In genomic region chr1:248194117-248194516, GRCh38 we compare ENCODE assay signal across 43 cellular contexts. TPM values are rescaled to one million over a fixed set of nuclear protein-coding genes. Genes with fewer than 3 reads are reported as not detected.
"Had no signal": no experiment of that assay in that cellular context is flagged by ENCODE, and none has a peak within 500 bp of the region (broad histone marks: within the 10 kb centered on the region; RNA-seq: fewer than 3 reads in every experiment).

No MANE protein-coding gene starts in this region.

- H3K27me3 ChIP-seq: adrenal gland, ascending aorta, body of pancreas, brain microvascular endothelial cell, breast epithelium, cardiac muscle cell had no signal

- H3K27me3 Mint-ChIP-seq: activated naive CD4-positive, alpha-beta T cell treated with anti-CD3 and anti-CD28 coated beads, Interleukin-2, amount 10 ng/mL, durations not matched to agents 7 days and 5 days; activated naive CD8-positive, alpha-beta T cell; activated naive CD8-positive, alpha-beta T cell treated with anti-CD3 and anti-CD28 coated beads for 36 hours; activated naive CD8-positive, alpha-beta T cell treated with anti-CD3 and anti-CD28 coated beads, Interleukin-2, amount 10 ng/mL, durations not matched to agents 7 days and 5 days; activated naive CD8-positive, alpha-beta T cell treated with anti-CD3 and anti-CD28 coated beads, Interleukin-2, amount 50 U/mL, for 24 hours; activated T-cell treated with anti-CD3 and anti-CD28 coated beads, Interleukin-2, amount 50 U/mL, for 24 hours; brain; central memory CD8-positive, alpha-beta T cell had no signal

- H3K36me3 Mint-ChIP-seq: activated naive CD4-positive, alpha-beta T cell treated with anti-CD3 and anti-CD28 coated beads, Interleukin-2, amount 10 ng/mL, durations not matched to agents 7 days and 5 days; activated naive CD4-positive, alpha-beta T cell treated with anti-CD3 and anti-CD28 coated beads, Interleukin-2, amount 50 U/mL, for 24 hours; activated naive CD8-positive, alpha-beta T cell; activated naive CD8-positive, alpha-beta T cell treated with anti-CD3 and anti-CD28 coated beads for 36 hours; activated naive CD8-positive, alpha-beta T cell treated with anti-CD3 and anti-CD28 coated beads, Interleukin-2, amount 10 ng/mL, durations not matched to agents 7 days and 5 days; brain had no signal

- DNase-seq: activated effector memory CD4-positive, alpha-beta T cell treated with anti-CD3 and anti-CD28 coated beads, Interleukin-2, amount 50 U/mL, for 16 hours; activated effector memory CD4-positive, alpha-beta T cell treated with Interleukin-2 at 50 U/mL for 16 hours; activated gamma-delta T cell; activated gamma-delta T cell treated with Interleukin-2 at 50 U/mL for 16 hours; activated naive CD4-positive, alpha-beta T cell; activated naive CD4-positive, alpha-beta T cell treated with anti-CD3 and anti-CD28 coated beads for 36 hours; activated naive CD4-positive, alpha-beta T cell treated with anti-CD3 and anti-CD28 coated beads, Interleukin-2, amount 10 ng/mL, durations not matched to agents 7 days and 5 days; activated naive CD4-positive, alpha-beta T cell treated with anti-CD3 and anti-CD28 coated beads, Interleukin-2, amount 50 U/mL, for 16 hours; activated naive CD4-positive, alpha-beta T cell treated with Interleukin-2 at 50 U/mL for 16 hours; activated naive CD8-positive, alpha-beta T cell treated with anti-CD3 and anti-CD28 coated beads for 36 hours; activated naive CD8-positive, alpha-beta T cell treated with anti-CD3 and anti-CD28 coated beads, Interleukin-2, amount 10 ng/mL, durations not matched to agents 7 days and 5 days; activated naive CD8-positive, alpha-beta T cell treated with anti-CD3 and anti-CD28 coated beads, Interleukin-2, amount 50 U/mL, for 24 hours; activated T-cell treated with anti-CD3 and anti-CD28 coated beads, Interleukin-2, amount 50 U/mL, for 24 hours; activated T-cell treated with anti-CD3 and anti-CD28 coated beads, Interleukin-2, amount 50 U/mL, for 4 hours; activated T-cell treated with anti-CD3 and anti-CD28 coated beads, Interleukin-2, amount 50 U/mL, for 48 hours; activated T-cell treated with anti-CD3 and anti-CD28 coated beads, Interleukin-2, amount 50 U/mL, for 72 hours; adrenal gland; amniotic stem cell; amygdala; anterior cingulate cortex; aorta; body of pancreas; brain microvascular endothelial cell; caudate nucleus; central memory CD4-positive, alpha-beta T cell; cerebellar nuclear complex had no signal

- H3K4me3 ChIP-seq: adrenal gland, ascending aorta, body of pancreas, breast epithelium, cardiac muscle cell had no signal

- H3K4me3 Mint-ChIP-seq: activated naive CD4-positive, alpha-beta T cell treated with anti-CD3 and anti-CD28 coated beads for 36 hours; activated naive CD4-positive, alpha-beta T cell treated with anti-CD3 and anti-CD28 coated beads, Interleukin-2, amount 10 ng/mL, durations not matched to agents 7 days and 5 days; activated naive CD4-positive, alpha-beta T cell treated with anti-CD3 and anti-CD28 coated beads, Interleukin-2, amount 50 U/mL, for 24 hours; activated naive CD8-positive, alpha-beta T cell; activated naive CD8-positive, alpha-beta T cell treated with anti-CD3 and anti-CD28 coated beads for 36 hours; activated naive CD8-positive, alpha-beta T cell treated with anti-CD3 and anti-CD28 coated beads, Interleukin-2, amount 10 ng/mL, durations not matched to agents 7 days and 5 days; activated naive CD8-positive, alpha-beta T cell treated with anti-CD3 and anti-CD28 coated beads, Interleukin-2, amount 50 U/mL, for 24 hours; activated T-cell treated with anti-CD3 and anti-CD28 coated beads, Interleukin-2, amount 50 U/mL, for 24 hours; activated T-cell treated with anti-CD3 and anti-CD28 coated beads, Interleukin-2, amount 50 U/mL, for 4 hours; activated T-cell treated with anti-CD3 and anti-CD28 coated beads, Interleukin-2, amount 50 U/mL, for 72 hours; activated T-helper 1 cell treated with anti-CD3 and anti-CD28 coated beads, Interleukin-12 subunit alpha, Interleukin-12 subunit beta, Interleukin-2, Interleukin-4 antibody, amounts not matched to agents 30 ng/mL and 10 ng/mL and 1 ng/mL, durations not matched to agents 14 hours and 24 hours and 36 hours; activated T-helper 17 cell treated with anti-CD3 and anti-CD28 coated beads, Interleukin-2, amount 50 U/mL, for 72 hours; brain; central memory CD8-positive, alpha-beta T cell had no signal

- H3K4me1 Mint-ChIP-seq: activated naive CD4-positive, alpha-beta T cell treated with anti-CD3 and anti-CD28 coated beads, Interleukin-2, amount 10 ng/mL, durations not matched to agents 7 days and 5 days; activated naive CD4-positive, alpha-beta T cell treated with anti-CD3 and anti-CD28 coated beads, Interleukin-2, amount 50 U/mL, for 24 hours; activated naive CD8-positive, alpha-beta T cell treated with anti-CD3 and anti-CD28 coated beads for 36 hours; activated naive CD8-positive, alpha-beta T cell treated with anti-CD3 and anti-CD28 coated beads, Interleukin-2, amount 10 ng/mL, durations not matched to agents 7 days and 5 days; activated naive CD8-positive, alpha-beta T cell treated with anti-CD3 and anti-CD28 coated beads, Interleukin-2, amount 50 U/mL, for 24 hours; activated T-helper 17 cell treated with anti-CD3 and anti-CD28 coated beads, Interleukin-2, amount 50 U/mL, for 72 hours; brain; central memory CD8-positive, alpha-beta T cell had no signal

- H3K9me3 ChIP-seq: adrenal gland, ascending aorta, breast epithelium had no signal

- H3K27ac Mint-ChIP-seq: activated naive CD4-positive, alpha-beta T cell treated with anti-CD3 and anti-CD28 coated beads for 36 hours; activated naive CD4-positive, alpha-beta T cell treated with anti-CD3 and anti-CD28 coated beads, Interleukin-2, amount 10 ng/mL, durations not matched to agents 7 days and 5 days; activated naive CD4-positive, alpha-beta T cell treated with anti-CD3 and anti-CD28 coated beads, Interleukin-2, amount 50 U/mL, for 24 hours; activated naive CD4-positive, alpha-beta T cell treated with anti-CD3 and anti-CD28 coated beads, Interleukin-2, amount 50 U/mL, for 72 hours; activated naive CD8-positive, alpha-beta T cell; activated naive CD8-positive, alpha-beta T cell treated with anti-CD3 and anti-CD28 coated beads for 36 hours; activated naive CD8-positive, alpha-beta T cell treated with anti-CD3 and anti-CD28 coated beads, Interleukin-2, amount 10 ng/mL, durations not matched to agents 7 days and 5 days; activated naive CD8-positive, alpha-beta T cell treated with anti-CD3 and anti-CD28 coated beads, Interleukin-2, amount 50 U/mL, for 24 hours; activated T-cell treated with anti-CD3 and anti-CD28 coated beads, Interleukin-2, amount 50 U/mL, for 24 hours; activated T-cell treated with anti-CD3 and anti-CD28 coated beads, Interleukin-2, amount 50 U/mL, for 72 hours; activated T-helper 1 cell treated with anti-CD3 and anti-CD28 coated beads, Interleukin-12 subunit alpha, Interleukin-12 subunit beta, Interleukin-2, Interleukin-4 antibody, amounts not matched to agents 30 ng/mL and 10 ng/mL and 1 ng/mL, durations not matched to agents 14 hours and 24 hours and 36 hours; activated T-helper 17 cell treated with anti-CD3 and anti-CD28 coated beads, Interleukin-2, amount 50 U/mL, for 72 hours; activated T-helper 2 cell treated with anti-CD3 and anti-CD28 coated beads, Interferon-gamma antibody, Interleukin-2, Interleukin-4, amounts not matched to agents 10 μg/mL and 5 μg/mL and 100 μg/mL, durations not matched to agents 14 hours and 24 hours and 36 hours; brain had no signal

- H3K27ac ChIP-seq: adrenal gland, ascending aorta, body of pancreas, brain microvascular endothelial cell, breast epithelium, cardiac muscle cell had no signal

- H3K4me1 ChIP-seq: adrenal gland, ascending aorta, body of pancreas, breast epithelium had no signal

- ATAC-seq: activated naive CD4-positive, alpha-beta T cell treated with anti-CD3 and anti-CD28 coated beads, Interleukin-2, amount 50 U/mL, for 72 hours; activated naive CD8-positive, alpha-beta T cell treated with anti-CD3 and anti-CD28 coated beads, Interleukin-2, amount 50 U/mL, for 24 hours; activated T-cell treated with anti-CD3 and anti-CD28 coated beads, Interleukin-2, amount 50 U/mL, for 4 hours; activated T-cell treated with anti-CD3 and anti-CD28 coated beads, Interleukin-2, amount 50 U/mL, for 72 hours; activated T-helper 17 cell treated with anti-CD3 and anti-CD28 coated beads, Interleukin-2, amount 50 U/mL, for 72 hours; body of pancreas had no signal

- FAIRE-seq: astrocyte had no signal

- H3K36me3 ChIP-seq: adrenal gland, ascending aorta, brain microvascular endothelial cell, breast epithelium, cardiac muscle cell had no signal

RNA-seq across cellular contexts. Expression of gene OR2M3, which starts 2.9 kb away (rescaled TPM):
- total RNA-seq: activated naive CD4-positive, alpha-beta T cell treated with anti-CD3 and anti-CD28 coated beads for 36 hours; activated naive CD4-positive, alpha-beta T cell treated with anti-CD3 and anti-CD28 coated beads, Interleukin-2, amount 50 U/mL, for 72 hours; activated naive CD8-positive, alpha-beta T cell treated with anti-CD3 and anti-CD28 coated beads for 36 hours; activated naive CD8-positive, alpha-beta T cell treated with anti-CD3 and anti-CD28 coated beads, Interleukin-2, amount 10 ng/mL, durations not matched to agents 7 days and 5 days; activated T-cell treated with anti-CD3 and anti-CD28 coated beads, Interleukin-2, amount 50 U/mL, for 4 hours; activated T-cell treated with anti-CD3 and anti-CD28 coated beads, Interleukin-2, amount 50 U/mL, for 72 hours; activated T-helper 1 cell treated with anti-CD3 and anti-CD28 coated beads, Interleukin-12 subunit alpha, Interleukin-12 subunit beta, Interleukin-2, Interleukin-4 antibody, amounts not matched to agents 30 ng/mL and 10 ng/mL and 1 ng/mL, durations not matched to agents 14 hours and 24 hours and 36 hours; activated T-helper 17 cell treated with anti-CD3 and anti-CD28 coated beads, Interleukin-2, amount 50 U/mL, for 72 hours; activated T-helper 2 cell treated with anti-CD3 and anti-CD28 coated beads, Interferon-gamma antibody, Interleukin-2, Interleukin-4, amounts not matched to agents 10 μg/mL and 5 μg/mL and 100 μg/mL, durations not matched to agents 14 hours and 24 hours and 36 hours; aorta; ascending aorta; astrocyte; body of pancreas; cardiac muscle cell; cardiac septum; chondrocyte had no signal
- polyA plus RNA-seq: adipose tissue, adrenal gland, aorta, cardiac muscle cell had no signal

RNA-seq across cellular contexts. Expression of gene OR2M2, which starts 19.5 kb away (rescaled TPM):
- total RNA-seq: activated naive CD4-positive, alpha-beta T cell treated with anti-CD3 and anti-CD28 coated beads for 36 hours; activated naive CD4-positive, alpha-beta T cell treated with anti-CD3 and anti-CD28 coated beads, Interleukin-2, amount 50 U/mL, for 72 hours; activated naive CD8-positive, alpha-beta T cell treated with anti-CD3 and anti-CD28 coated beads for 36 hours; activated naive CD8-positive, alpha-beta T cell treated with anti-CD3 and anti-CD28 coated beads, Interleukin-2, amount 10 ng/mL, durations not matched to agents 7 days and 5 days; activated T-cell treated with anti-CD3 and anti-CD28 coated beads, Interleukin-2, amount 50 U/mL, for 4 hours; activated T-cell treated with anti-CD3 and anti-CD28 coated beads, Interleukin-2, amount 50 U/mL, for 72 hours; activated T-helper 1 cell treated with anti-CD3 and anti-CD28 coated beads, Interleukin-12 subunit alpha, Interleukin-12 subunit beta, Interleukin-2, Interleukin-4 antibody, amounts not matched to agents 30 ng/mL and 10 ng/mL and 1 ng/mL, durations not matched to agents 14 hours and 24 hours and 36 hours; activated T-helper 17 cell treated with anti-CD3 and anti-CD28 coated beads, Interleukin-2, amount 50 U/mL, for 72 hours; activated T-helper 2 cell treated with anti-CD3 and anti-CD28 coated beads, Interferon-gamma antibody, Interleukin-2, Interleukin-4, amounts not matched to agents 10 μg/mL and 5 μg/mL and 100 μg/mL, durations not matched to agents 14 hours and 24 hours and 36 hours; aorta; ascending aorta; astrocyte; body of pancreas; breast epithelium; bronchial epithelial cell; cardiac muscle cell; cardiac septum; chondrocyte had no signal
- polyA plus RNA-seq: adipose tissue, adrenal gland, aorta, cardiac muscle cell had no signal

RNA-seq across cellular contexts. Expression of gene OR2M4, which starts 37.1 kb away (rescaled TPM):
- total RNA-seq: activated naive CD4-positive, alpha-beta T cell treated with anti-CD3 and anti-CD28 coated beads for 36 hours; activated naive CD4-positive, alpha-beta T cell treated with anti-CD3 and anti-CD28 coated beads, Interleukin-2, amount 50 U/mL, for 72 hours; activated naive CD8-positive, alpha-beta T cell treated with anti-CD3 and anti-CD28 coated beads for 36 hours; activated naive CD8-positive, alpha-beta T cell treated with anti-CD3 and anti-CD28 coated beads, Interleukin-2, amount 10 ng/mL, durations not matched to agents 7 days and 5 days; activated T-cell treated with anti-CD3 and anti-CD28 coated beads, Interleukin-2, amount 50 U/mL, for 4 hours; activated T-cell treated with anti-CD3 and anti-CD28 coated beads, Interleukin-2, amount 50 U/mL, for 72 hours; activated T-helper 1 cell treated with anti-CD3 and anti-CD28 coated beads, Interleukin-12 subunit alpha, Interleukin-12 subunit beta, Interleukin-2, Interleukin-4 antibody, amounts not matched to agents 30 ng/mL and 10 ng/mL and 1 ng/mL, durations not matched to agents 14 hours and 24 hours and 36 hours; activated T-helper 17 cell treated with anti-CD3 and anti-CD28 coated beads, Interleukin-2, amount 50 U/mL, for 72 hours; activated T-helper 2 cell treated with anti-CD3 and anti-CD28 coated beads, Interferon-gamma antibody, Interleukin-2, Interleukin-4, amounts not matched to agents 10 μg/mL and 5 μg/mL and 100 μg/mL, durations not matched to agents 14 hours and 24 hours and 36 hours; adrenal gland; aorta; ascending aorta; astrocyte; body of pancreas; bronchial epithelial cell; cardiac muscle cell; cardiac septum; chondrocyte had no signal
- polyA plus RNA-seq: adipose tissue, adrenal gland, aorta, cardiac muscle cell had no signal

RNA-seq across cellular contexts. Expression of gene OR2M5, which starts 49.2 kb away (rescaled TPM):
- total RNA-seq: activated naive CD4-positive, alpha-beta T cell treated with anti-CD3 and anti-CD28 coated beads for 36 hours; activated naive CD4-positive, alpha-beta T cell treated with anti-CD3 and anti-CD28 coated beads, Interleukin-2, amount 50 U/mL, for 72 hours; activated naive CD8-positive, alpha-beta T cell treated with anti-CD3 and anti-CD28 coated beads for 36 hours; activated naive CD8-positive, alpha-beta T cell treated with anti-CD3 and anti-CD28 coated beads, Interleukin-2, amount 10 ng/mL, durations not matched to agents 7 days and 5 days; activated T-cell treated with anti-CD3 and anti-CD28 coated beads, Interleukin-2, amount 50 U/mL, for 4 hours; activated T-cell treated with anti-CD3 and anti-CD28 coated beads, Interleukin-2, amount 50 U/mL, for 72 hours; activated T-helper 1 cell treated with anti-CD3 and anti-CD28 coated beads, Interleukin-12 subunit alpha, Interleukin-12 subunit beta, Interleukin-2, Interleukin-4 antibody, amounts not matched to agents 30 ng/mL and 10 ng/mL and 1 ng/mL, durations not matched to agents 14 hours and 24 hours and 36 hours; activated T-helper 17 cell treated with anti-CD3 and anti-CD28 coated beads, Interleukin-2, amount 50 U/mL, for 72 hours; activated T-helper 2 cell treated with anti-CD3 and anti-CD28 coated beads, Interferon-gamma antibody, Interleukin-2, Interleukin-4, amounts not matched to agents 10 μg/mL and 5 μg/mL and 100 μg/mL, durations not matched to agents 14 hours and 24 hours and 36 hours; adrenal gland; aorta; ascending aorta; astrocyte; body of pancreas; breast epithelium; bronchial epithelial cell; cardiac muscle cell; cardiac septum; cerebellum; chondrocyte had no signal
- polyA plus RNA-seq: adipose tissue, adrenal gland, aorta, cardiac muscle cell had no signal
